In the genomic region with DNA sequence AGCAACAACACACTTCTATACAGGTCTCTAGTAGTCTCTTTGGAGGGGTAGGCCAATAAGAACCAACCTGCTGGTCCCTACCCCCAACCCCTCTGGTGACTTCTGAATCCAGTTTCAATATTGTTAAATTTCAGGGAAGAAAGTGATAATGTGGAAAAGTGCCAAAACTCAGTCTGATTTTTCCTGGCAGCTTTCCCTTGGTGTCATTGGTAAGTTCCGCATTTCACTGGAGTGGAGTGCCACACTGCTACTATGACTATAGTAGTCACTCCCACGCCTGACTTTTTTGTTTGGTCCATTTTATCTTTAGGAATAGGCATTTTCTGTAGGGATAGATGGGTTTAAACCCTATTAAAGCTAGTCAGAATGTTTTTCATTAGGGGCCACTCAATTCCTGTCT, we compare ENCODE assay signal across 20 cellular contexts. TPM values are rescaled to one million over a fixed set of nuclear protein-coding genes. Genes with fewer than 3 reads are reported as not detected.
DNase-seq lines count a peak whose midpoint lies in the region; ATAC-seq and TF ChIP-seq lines count a peak whose summit lies in the region.
"Had no signal": no experiment of that assay in that cellular context is flagged by ENCODE, and none has a peak within 500 bp of the region (broad histone marks: within the 10 kb centered on the region; RNA-seq: fewer than 3 reads in every experiment).

No MANE protein-coding gene starts in this region.

- H3K4me3 Mint-ChIP-seq in CD8-positive, alpha-beta memory T cell: peak overlapping the region in 1 of 7 donors; percentile 29
- no peak overlapping the region for H3K4me3 Mint-ChIP-seq in neural progenitor cell
- H3K4me3 Mint-ChIP-seq: activated CD4-positive, alpha-beta memory T cell treated with anti-CD3 and anti-CD28 coated beads for 36 hours; activated T-cell treated with anti-CD3 and anti-CD28 coated beads, Interleukin-2, amount 50 U/mL, for 24 hours had no signal

- CTCF ChIA-PET in CD8-positive, alpha-beta memory T cell (lab: Charles Lee): interaction anchor here (4.2 kb wide), 1 partner anchor 12 kb away, joined by 50 read pairs; no protein-coding TSS in a partner anchor

- H2AFZ ChIP-seq in neural progenitor cell (replicated peaks): peak overlapping the region; percentile 75

- peaks cover 0 to 6% (median 0%) of the 10 kb centered on the region in 3 donors for H3K36me3 Mint-ChIP-seq in CD8-positive, alpha-beta memory T cell
- H3K36me3 Mint-ChIP-seq in neural progenitor cell: peaks cover 2% of the 10 kb centered on the region
- H3K36me3 Mint-ChIP-seq: activated CD4-positive, alpha-beta memory T cell treated with anti-CD3 and anti-CD28 coated beads for 36 hours had no signal

- H3K27me3 Mint-ChIP-seq in CD8-positive, alpha-beta memory T cell: no peaks in the 10 kb centered on the region
- H3K27me3 Mint-ChIP-seq in neural progenitor cell (ENCODE audit: insufficient read depth, low read depth): peaks cover 5% of the 10 kb centered on the region
- H3K27me3 Mint-ChIP-seq: activated CD4-positive, alpha-beta memory T cell treated with anti-CD3 and anti-CD28 coated beads for 36 hours; activated T-cell treated with anti-CD3 and anti-CD28 coated beads, Interleukin-2, amount 50 U/mL, for 24 hours had no signal

- H3K27ac Mint-ChIP-seq in CD8-positive, alpha-beta memory T cell: peak overlapping the region in 3 of 8 donors; percentile 20 to 59 (median 37)
- peak overlapping the region; percentile 70 for H3K27ac Mint-ChIP-seq in neural progenitor cell
- H3K27ac Mint-ChIP-seq: activated CD4-positive, alpha-beta memory T cell treated with anti-CD3 and anti-CD28 coated beads for 36 hours; activated T-cell treated with anti-CD3 and anti-CD28 coated beads, Interleukin-2, amount 50 U/mL, for 24 hours had no signal

- TF ChIP-seq POLR2A in body of pancreas (IDR thresholded peaks at IDR 0.05): no peak

- H3K9ac ChIP-seq in neural progenitor cell: no peak overlapping the region

- POLR2A ChIA-PET in CD8-positive, alpha-beta memory T cell (lab: Charles Lee): no interaction called here

- H3K27me3 ChIP-seq in CD8-positive, alpha-beta memory T cell (ENCODE audit: insufficient read depth, low read length, poor library complexity, severe bottlenecking): no peaks in the 10 kb centered on the region
- H3K27me3 ChIP-seq in body of pancreas (no peaks in the 10 kb centered on the region), neural progenitor cell (no peaks in the 10 kb centered on the region)
- H3K27me3 ChIP-seq: dorsolateral prefrontal cortex, ovary, sigmoid colon had no signal

- H3K79me2 ChIP-seq in neural progenitor cell (ENCODE audit: low read depth): peaks cover 18% of the 10 kb centered on the region

- WGBS in body of pancreas, 2 donors: 6 to 16% methylated on average over 2 of the region's 2 CpGs

- intact Hi-C loops in body of pancreas (cut with DNase I): no loop called here

- no peak overlapping the region for H3K4me3 ChIP-seq in CD8-positive, alpha-beta memory T cell (ENCODE audit: low read length)
- H3K4me3 ChIP-seq in body of pancreas (no peak overlapping the region), neural progenitor cell (no peak overlapping the region)
- H3K4me3 ChIP-seq: dorsolateral prefrontal cortex, GM12878, ovary, sigmoid colon had no signal

- no peak for ATAC-seq in body of pancreas
- no peak for ATAC-seq in HG02610 (IDR thresholded peaks at IDR 0.05; ENCODE audit: unreplicated experiment)
- ATAC-seq in HG03175 (IDR thresholded peaks at IDR 0.05; ENCODE audit: unreplicated experiment): no peak
- ATAC-seq: GM12878, left colon had no signal

- H3K27ac ChIP-seq in CD8-positive, alpha-beta memory T cell (ENCODE audit: low read depth, low read length): peak overlapping the region; percentile 21
- peak overlapping the region in 3 of 4 donors; percentile 96 to 99 (median 96) for H3K27ac ChIP-seq in body of pancreas
- peak overlapping the region; percentile 73 for H3K27ac ChIP-seq in neural progenitor cell
- H3K27ac ChIP-seq: ovary, VCaP had no signal

- H3K4me1 ChIP-seq in CD8-positive, alpha-beta memory T cell (ENCODE audit: insufficient read depth, low read length): peaks cover 27% of the 10 kb centered on the region
- peaks cover 44% of the 10 kb centered on the region for H3K4me1 ChIP-seq in body of pancreas
- H3K4me1 ChIP-seq in neural progenitor cell: peaks cover 20% of the 10 kb centered on the region

- TF ChIP-seq CTCF in body of pancreas (IDR thresholded peaks at IDR 0.05) (no peak), neural progenitor cell (IDR thresholded peaks at IDR 0.05) (no peak)

- H3K9me3 ChIP-seq in CD8-positive, alpha-beta memory T cell (ENCODE audit: low read length): no peaks in the 10 kb centered on the region
- H3K9me3 ChIP-seq in body of pancreas: no peaks in the 10 kb centered on the region
- no peaks in the 10 kb centered on the region for H3K9me3 ChIP-seq in neural progenitor cell (ENCODE audit: low read depth)
- H3K9me3 ChIP-seq: ovary, sigmoid colon had no signal

- no peak for DNase-seq in CD8-positive, alpha-beta memory T cell
- DNase-seq in MV-4-11 (lab: John Stamatoyannopoulos, UW): peak; percentile 77
- DNase-seq in body of pancreas: peak; percentile 23 to 70 (median 34)
- DNase-seq in neural progenitor cell (ENCODE audit: low spot score): no peak
- DNase-seq in cerebellar cortex (ENCODE audit: low spot score): no peak
- no peak for DNase-seq in stimulated activated CD4-positive, alpha-beta T cell treated with anti-CD3 and anti-CD28 coated beads, Interleukin-12 subunit alpha, Interleukin-12 subunit beta, amount 100 ng/mL, for 4 hours
- DNase-seq: activated CD4-positive, alpha-beta memory T cell treated with anti-CD3 and anti-CD28 coated beads for 36 hours; activated naive CD4-positive, alpha-beta T cell treated with anti-CD3 and anti-CD28 coated beads, Interleukin-2, amount 50 U/mL, for 16 hours; activated T-cell treated with anti-CD3 and anti-CD28 coated beads, Interleukin-2, amount 50 U/mL, for 24 hours; dorsolateral prefrontal cortex; erythroblast; left colon; NCI-H146; NCI-H748 treated with DMSO at 0.1 percent for 48 hours; ovary; sigmoid colon had no signal

- H3K9me3 Mint-ChIP-seq in CD8-positive, alpha-beta memory T cell: no peaks in the 10 kb centered on the region
- no peaks in the 10 kb centered on the region for H3K9me3 Mint-ChIP-seq in neural progenitor cell
- H3K9me3 Mint-ChIP-seq: activated CD4-positive, alpha-beta memory T cell treated with anti-CD3 and anti-CD28 coated beads for 36 hours; activated T-cell treated with anti-CD3 and anti-CD28 coated beads, Interleukin-2, amount 50 U/mL, for 24 hours had no signal

- no peak overlapping the region for H3K4me2 ChIP-seq in neural progenitor cell

- no peaks in the 10 kb centered on the region for H3K36me3 ChIP-seq in CD8-positive, alpha-beta memory T cell (ENCODE audit: insufficient read depth, low read length)
- H3K36me3 ChIP-seq in body of pancreas (replicated peaks in 1 of 2; ENCODE audit: insufficient read depth in 1 of 2, low read depth in 2 of 2): no peaks in the 10 kb centered on the region
- H3K36me3 ChIP-seq in neural progenitor cell: no peaks in the 10 kb centered on the region
- H3K36me3 ChIP-seq: ovary, sigmoid colon had no signal

- peaks cover 28 to 36% (median 29%) of the 10 kb centered on the region in 3 donors for H3K4me1 Mint-ChIP-seq in CD8-positive, alpha-beta memory T cell
- peaks cover 50% of the 10 kb centered on the region for H3K4me1 Mint-ChIP-seq in neural progenitor cell

- H3F3A ChIP-seq in neural progenitor cell (ENCODE audit: low read depth): peaks cover 53% of the 10 kb centered on the region

- H4K20me1 ChIP-seq in neural progenitor cell (ENCODE audit: low read depth): no peaks in the 10 kb centered on the region

RNA-seq across cellular contexts. Expression of a gene that starts 5.7 kb away (rescaled TPM):
- 10 to 100 TPM; 88.4 to 90.9 TPM for total RNA-seq in CD8-positive, alpha-beta memory T cell
- 31.6 TPM for polyA plus RNA-seq in CD8-positive, alpha-beta memory T cell
- total RNA-seq in body of pancreas (10 to 100 TPM; 23.7 to 25.9 TPM), neural progenitor cell (ENCODE audit: low replicate concordance) (43.1 and 70.6 TPM in 2 replicates)

Comparison
In these comparisons a context has a peak if more than half of its experiments do, and no peak if none do; other contexts are left out.
1. DNase-seq: peak in MV-4-11 (single experiment) and body of pancreas (4 of 4); none in CD8-positive, alpha-beta memory T cell (0 of 5), neural progenitor cell (single experiment), cerebellar cortex (single experiment) and stimulated activated CD4-positive, alpha-beta T cell treated with anti-CD3 and anti-CD28 coated beads, Interleukin-12 subunit alpha, Interleukin-12 subunit beta, amount 100 ng/mL, for 4 hours (single experiment).
2. H3K27ac ChIP-seq: peak in every context shown above with its lines; median percentile 96 in body of pancreas; 73 in neural progenitor cell; 21 in CD8-positive, alpha-beta memory T cell.